35 cellular contexts compared by ENCODE assay signal in genomic region chr6:150086026-150086425, GRCh38. TPM values are rescaled to one million over a fixed set of nuclear protein-coding genes. Genes with fewer than 3 reads are reported as not detected.
"Had no signal": no experiment of that assay in that cellular context is flagged by ENCODE, and none has a peak within 500 bp of the region (broad histone marks: within the 10 kb centered on the region; RNA-seq: fewer than 3 reads in every experiment).

No MANE protein-coding gene starts in this region.

- H3K27ac Mint-ChIP-seq: activated B cell treated with CpG ODN at 0.5 μM for 24 hours; activated CD4-positive, alpha-beta T cell treated with anti-CD3 and anti-CD28 coated beads, Interleukin-2, amount 10 ng/mL, durations not matched to agents 24 days and 14 days; activated CD8-positive, alpha-beta memory T cell treated with anti-CD3 and anti-CD28 coated beads, Interleukin-2, amount 10 ng/mL, durations not matched to agents 7 days and 5 days; activated CD8-positive, alpha-beta T cell treated with anti-CD3 and anti-CD28 coated beads for 36 hours; activated naive CD4-positive, alpha-beta T cell treated with anti-CD3 and anti-CD28 coated beads for 36 hours; activated naive CD4-positive, alpha-beta T cell treated with anti-CD3 and anti-CD28 coated beads, Interleukin-2, amount 50 U/mL, for 72 hours; activated naive CD8-positive, alpha-beta T cell treated with anti-CD3 and anti-CD28 coated beads for 36 hours; activated T-cell treated with anti-CD3 and anti-CD28 coated beads, Interleukin-2, amount 50 U/mL, for 72 hours; activated T-helper 1 cell treated with anti-CD3 and anti-CD28 coated beads, Interleukin-12 subunit alpha, Interleukin-12 subunit beta, Interleukin-2, Interleukin-4 antibody, amounts not matched to agents 30 ng/mL and 10 ng/mL and 1 ng/mL, durations not matched to agents 14 hours and 24 hours and 36 hours; activated T-helper 17 cell treated with anti-CD3 and anti-CD28 coated beads, Interleukin-2, amount 50 U/mL, for 72 hours; T-helper 1 cell treated with Interleukin-12 subunit alpha and Interleukin-12 subunit beta and Interleukin-4 antibody, amounts not matched to agents 30 μg/mL and 1 μg/mL, for 36 hours; T-helper 2 cell treated with Interferon-gamma antibody and Interleukin-4, amounts not matched to agents 5 μg/mL and 100 μg/mL, for 36 hours had no signal

- H3K27ac ChIP-seq: adrenal gland, body of pancreas, brain microvascular endothelial cell, breast epithelium, VCaP had no signal

- H3K4me1 Mint-ChIP-seq: activated B cell treated with CpG ODN at 0.5 μM for 24 hours; activated CD4-positive, alpha-beta T cell treated with anti-CD3 and anti-CD28 coated beads, Interleukin-2, amount 10 ng/mL, durations not matched to agents 24 days and 14 days; activated CD8-positive, alpha-beta memory T cell treated with anti-CD3 and anti-CD28 coated beads, Interleukin-2, amount 10 ng/mL, durations not matched to agents 7 days and 5 days; activated naive CD8-positive, alpha-beta T cell treated with anti-CD3 and anti-CD28 coated beads for 36 hours; activated T-helper 17 cell treated with anti-CD3 and anti-CD28 coated beads, Interleukin-2, amount 50 U/mL, for 72 hours had no signal

- DNase-seq: activated B cell treated with CpG ODN at 0.5 μM for 24 hours; activated CD4-positive, alpha-beta T cell treated with anti-CD3 and anti-CD28 coated beads for 4 hours; activated CD4-positive, alpha-beta T cell treated with anti-CD3 and anti-CD28 coated beads, Interleukin-2, amount 10 ng/mL, durations not matched to agents 24 days and 14 days; activated CD4-positive, alpha-beta T cell treated with anti-CD3 and anti-CD28 coated beads, Interleukin-2, amount 50 U/mL, for 48 hours; activated CD4-positive, CD25-positive, alpha-beta regulatory T cell treated with anti-CD3 and anti-CD28 coated beads, Interleukin-2, amount 50 U/mL, for 72 hours; activated CD8-positive, alpha-beta memory T cell treated with anti-CD3 and anti-CD28 coated beads, Interleukin-2, amount 10 ng/mL, durations not matched to agents 7 days and 5 days; activated CD8-positive, alpha-beta T cell treated with anti-CD3 and anti-CD28 coated beads for 36 hours; activated effector memory CD4-positive, alpha-beta T cell treated with anti-CD3 and anti-CD28 coated beads, Interleukin-2, amount 50 U/mL, for 16 hours; activated gamma-delta T cell treated with Interleukin-2 at 50 U/mL for 16 hours; activated naive CD4-positive, alpha-beta T cell; activated naive CD4-positive, alpha-beta T cell treated with anti-CD3 and anti-CD28 coated beads for 36 hours; activated naive CD4-positive, alpha-beta T cell treated with anti-CD3 and anti-CD28 coated beads, Interleukin-2, amount 50 U/mL, for 16 hours; activated naive CD8-positive, alpha-beta T cell treated with anti-CD3 and anti-CD28 coated beads for 36 hours; activated T-cell treated with anti-CD3 and anti-CD28 coated beads for 4 hours; activated T-cell treated with anti-CD3 and anti-CD28 coated beads, Interleukin-2, amount 50 U/mL, for 1 hour; activated T-cell treated with anti-CD3 and anti-CD28 coated beads, Interleukin-2, amount 50 U/mL, for 4 hours; activated T-cell treated with anti-CD3 and anti-CD28 coated beads, Interleukin-2, amount 50 U/mL, for 72 hours; amniotic stem cell; aorta; body of pancreas; brain microvascular endothelial cell; central memory CD4-positive, alpha-beta T cell; cerebellar nuclear complex; SW 1271; T-helper 1 cell; T-helper 2 cell; T-helper 9 cell had no signal

- H3K36me3 Mint-ChIP-seq: activated CD8-positive, alpha-beta memory T cell treated with anti-CD3 and anti-CD28 coated beads, Interleukin-2, amount 10 ng/mL, durations not matched to agents 7 days and 5 days; activated naive CD4-positive, alpha-beta T cell treated with anti-CD3 and anti-CD28 coated beads, Interleukin-2, amount 50 U/mL, for 72 hours; activated naive CD8-positive, alpha-beta T cell treated with anti-CD3 and anti-CD28 coated beads for 36 hours had no signal

- H3K9me3 Mint-ChIP-seq: activated B cell treated with CpG ODN at 0.5 μM for 24 hours; activated CD4-positive, alpha-beta T cell treated with anti-CD3 and anti-CD28 coated beads, Interleukin-2, amount 10 ng/mL, durations not matched to agents 24 days and 14 days; activated CD8-positive, alpha-beta T cell treated with anti-CD3 and anti-CD28 coated beads for 36 hours; activated naive CD4-positive, alpha-beta T cell treated with anti-CD3 and anti-CD28 coated beads for 36 hours; activated naive CD4-positive, alpha-beta T cell treated with anti-CD3 and anti-CD28 coated beads, Interleukin-2, amount 50 U/mL, for 72 hours; activated naive CD8-positive, alpha-beta T cell treated with anti-CD3 and anti-CD28 coated beads for 36 hours; activated T-cell treated with anti-CD3 and anti-CD28 coated beads, Interleukin-2, amount 50 U/mL, for 4 hours; activated T-cell treated with anti-CD3 and anti-CD28 coated beads, Interleukin-2, amount 50 U/mL, for 72 hours; activated T-helper 1 cell treated with anti-CD3 and anti-CD28 coated beads, Interleukin-12 subunit alpha, Interleukin-12 subunit beta, Interleukin-2, Interleukin-4 antibody, amounts not matched to agents 30 ng/mL and 10 ng/mL and 1 ng/mL, durations not matched to agents 14 hours and 24 hours and 36 hours; activated T-helper 17 cell treated with anti-CD3 and anti-CD28 coated beads, Interleukin-2, amount 50 U/mL, for 72 hours; T-helper 1 cell treated with Interleukin-12 subunit alpha and Interleukin-12 subunit beta and Interleukin-4 antibody, amounts not matched to agents 30 μg/mL and 1 μg/mL, for 36 hours; T-helper 2 cell treated with Interferon-gamma antibody and Interleukin-4, amounts not matched to agents 5 μg/mL and 100 μg/mL, for 36 hours had no signal

- H3K4me3 Mint-ChIP-seq: activated B cell treated with CpG ODN at 0.5 μM for 24 hours; activated CD4-positive, alpha-beta T cell treated with anti-CD3 and anti-CD28 coated beads, Interleukin-2, amount 10 ng/mL, durations not matched to agents 24 days and 14 days; activated CD8-positive, alpha-beta memory T cell treated with anti-CD3 and anti-CD28 coated beads, Interleukin-2, amount 10 ng/mL, durations not matched to agents 7 days and 5 days; activated CD8-positive, alpha-beta T cell treated with anti-CD3 and anti-CD28 coated beads for 36 hours; activated naive CD4-positive, alpha-beta T cell treated with anti-CD3 and anti-CD28 coated beads for 36 hours; activated naive CD8-positive, alpha-beta T cell treated with anti-CD3 and anti-CD28 coated beads for 36 hours; activated T-cell treated with anti-CD3 and anti-CD28 coated beads, Interleukin-2, amount 50 U/mL, for 4 hours; activated T-cell treated with anti-CD3 and anti-CD28 coated beads, Interleukin-2, amount 50 U/mL, for 72 hours; activated T-helper 1 cell treated with anti-CD3 and anti-CD28 coated beads, Interleukin-12 subunit alpha, Interleukin-12 subunit beta, Interleukin-2, Interleukin-4 antibody, amounts not matched to agents 30 ng/mL and 10 ng/mL and 1 ng/mL, durations not matched to agents 14 hours and 24 hours and 36 hours; activated T-helper 17 cell treated with anti-CD3 and anti-CD28 coated beads, Interleukin-2, amount 50 U/mL, for 72 hours; T-helper 1 cell treated with Interleukin-12 subunit alpha and Interleukin-12 subunit beta and Interleukin-4 antibody, amounts not matched to agents 30 μg/mL and 1 μg/mL, for 36 hours; T-helper 2 cell treated with Interferon-gamma antibody and Interleukin-4, amounts not matched to agents 5 μg/mL and 100 μg/mL, for 36 hours had no signal

RNA-seq across cellular contexts. Expression of gene ULBP3, which starts 17.1 kb away (rescaled TPM):
- total RNA-seq: activated naive CD4-positive, alpha-beta T cell treated with anti-CD3 and anti-CD28 coated beads for 36 hours; activated naive CD4-positive, alpha-beta T cell treated with anti-CD3 and anti-CD28 coated beads, Interleukin-2, amount 50 U/mL, for 72 hours; activated T-helper 1 cell treated with anti-CD3 and anti-CD28 coated beads, Interleukin-12 subunit alpha, Interleukin-12 subunit beta, Interleukin-2, Interleukin-4 antibody, amounts not matched to agents 30 ng/mL and 10 ng/mL and 1 ng/mL, durations not matched to agents 14 hours and 24 hours and 36 hours had no signal

RNA-seq across cellular contexts. Expression of gene PPP1R14C, which starts 56.8 kb away (rescaled TPM):
- total RNA-seq: activated naive CD4-positive, alpha-beta T cell treated with anti-CD3 and anti-CD28 coated beads for 36 hours; activated T-helper 1 cell treated with anti-CD3 and anti-CD28 coated beads, Interleukin-12 subunit alpha, Interleukin-12 subunit beta, Interleukin-2, Interleukin-4 antibody, amounts not matched to agents 30 ng/mL and 10 ng/mL and 1 ng/mL, durations not matched to agents 14 hours and 24 hours and 36 hours; activated T-helper 17 cell treated with anti-CD3 and anti-CD28 coated beads, Interleukin-2, amount 50 U/mL, for 72 hours had no signal
